Comparison of ENCODE assay signal across 34 cellular contexts in the genomic region with DNA sequence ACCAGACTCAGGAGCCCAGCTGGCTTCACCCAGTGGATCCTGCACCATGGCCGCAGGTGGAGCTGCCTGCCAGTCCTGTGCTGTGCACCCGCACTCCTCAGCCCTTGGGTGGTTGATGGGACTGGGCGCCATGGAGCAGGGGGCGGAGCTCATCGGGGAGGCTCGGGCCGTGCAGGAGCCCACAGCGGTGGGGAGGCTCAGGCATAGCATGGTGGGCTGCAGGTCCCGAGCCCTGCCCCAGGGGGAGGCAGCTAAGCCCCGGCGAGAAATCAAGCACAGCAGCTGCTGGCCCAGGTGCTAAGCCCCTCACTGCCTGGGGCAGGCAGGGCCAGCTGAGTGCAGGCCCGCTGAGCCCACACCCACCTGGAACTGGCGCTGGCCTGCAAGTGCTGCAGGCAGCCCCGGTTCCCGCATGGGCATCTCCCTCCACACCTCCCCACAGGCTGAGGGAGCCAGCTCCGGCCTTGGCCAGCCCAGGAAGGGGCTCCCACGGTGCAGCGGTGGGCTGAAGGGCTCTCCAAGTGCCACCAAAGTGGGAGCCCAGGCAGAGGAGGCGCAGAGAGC.
"Had no signal": no experiment of that assay in that cellular context is flagged by ENCODE, and none has a peak within 500 bp of the region (broad histone marks: within the 10 kb centered on the region; RNA-seq: fewer than 3 reads in every experiment).

No MANE protein-coding gene starts in this region.

- H3K9me3 ChIP-seq: MG63 had no signal

- H3K4me3 ChIP-seq: MG63 had no signal

- H3K36me3 ChIP-seq: MG63 had no signal

- DNase-seq: Karpas-422, Kasumi-1, MG63, MM.1S, MV-4-11, NCI-H1048, NCI-H1092, NCI-H1092 treated with DMSO at 0.1 percent for 48 hours, NCI-H1105, NCI-H1105 treated with DMSO at 0.1 percent for 48 hours, NCI-H1417, NCI-H1417 treated with DMSO at 0.1 percent for 48 hours, NCI-H1436, NCI-H1436 treated with DMSO at 0.1 percent for 48 hours, NCI-H146, NCI-H1694, NCI-H1694 treated with DMSO at 0.1 percent for 48 hours, NCI-H187, NCI-H187 treated with DMSO at 0.1 percent for 48 hours, NCI-H1930, NCI-H2029, NCI-H2029 treated with DMSO at 0.1 percent for 48 hours, NCI-H2081, NCI-H2081 treated with DMSO at 0.1 percent for 48 hours, NCI-H2107, NCI-H2171, NCI-H2171 treated with DMSO at 0.1 percent for 48 hours, NCI-H2227 treated with DMSO at 0.1 percent for 48 hours, NCI-H226, NCI-H345, NCI-H446, NCI-H446 treated with DMSO at 0.1 percent for 48 hours, NCI-H510A, NCI-H510A treated with DMSO at 0.1 percent for 48 hours had no signal
